22 cellular contexts compared by ENCODE assay signal in genomic region chr12:85979641-85980040, GRCh38.
"Had no signal": no experiment of that assay in that cellular context is flagged by ENCODE, and none has a peak within 500 bp of the region (broad histone marks: within the 10 kb centered on the region; RNA-seq: fewer than 3 reads in every experiment).

No MANE protein-coding gene starts in this region.

- H3K4me3 ChIP-seq: coronary artery, skin epidermis, uterus had no signal

- DNase-seq: activated CD4-positive, alpha-beta T cell treated with anti-CD3 and anti-CD28 coated beads for 36 hours; activated CD4-positive, CD25-positive, alpha-beta regulatory T cell; activated CD8-positive, alpha-beta memory T cell treated with anti-CD3 and anti-CD28 coated beads, Interleukin-2, amount 10 ng/mL, durations not matched to agents 7 days and 5 days; activated CD8-positive, alpha-beta T cell treated with anti-CD3 and anti-CD28 coated beads, Interleukin-2, amount 10 ng/mL, durations not matched to agents 7 days and 5 days; activated naive CD4-positive, alpha-beta T cell; activated T-cell treated with anti-CD3 and anti-CD28 coated beads, Interleukin-2, amount 50 U/mL, for 48 hours; effector memory CD8-positive, alpha-beta T cell; foreskin melanocyte; left colon; mammary epithelial cell; retina; stimulated activated CD4-positive, alpha-beta T cell treated with anti-CD3 and anti-CD28 coated beads, Interleukin-4, amount 100 ng/mL, for 4 hours; stimulated activated CD8-positive, alpha-beta memory T cell treated with anti-CD3 and anti-CD28 coated beads, Interleukin-4, amount 100 ng/mL, for 48 hours; stimulated activated naive CD8-positive, alpha-beta T cell treated with anti-CD3 and anti-CD28 coated beads, Interleukin-15, amount 100 ng/mL, for 72 hours; substantia nigra; uterus had no signal

- ATAC-seq: activated CD4-positive, alpha-beta T cell treated with anti-CD3 and anti-CD28 coated beads for 36 hours; activated CD8-positive, alpha-beta memory T cell treated with anti-CD3 and anti-CD28 coated beads, Interleukin-2, amount 10 ng/mL, durations not matched to agents 7 days and 5 days; activated CD8-positive, alpha-beta T cell treated with anti-CD3 and anti-CD28 coated beads, Interleukin-2, amount 10 ng/mL, durations not matched to agents 7 days and 5 days; activated naive CD4-positive, alpha-beta T cell treated with anti-CD3 and anti-CD28 coated beads, Interleukin-2, amount 50 U/mL, for 72 hours; effector memory CD8-positive, alpha-beta T cell; esophagus mucosa; left colon; sciatic nerve; stimulated activated memory B cell treated with anti-CD40 and anti-IgM and Interleukin-4, amounts not matched to agents 10 μg/mL and 1 μg/mL and 100 μg/mL, for 72 hours; stimulated activated naive CD8-positive, alpha-beta T cell treated with anti-CD3 and anti-CD28 coated beads, Interleukin-15, amount 100 ng/mL, for 72 hours had no signal
